In the genomic region with DNA sequence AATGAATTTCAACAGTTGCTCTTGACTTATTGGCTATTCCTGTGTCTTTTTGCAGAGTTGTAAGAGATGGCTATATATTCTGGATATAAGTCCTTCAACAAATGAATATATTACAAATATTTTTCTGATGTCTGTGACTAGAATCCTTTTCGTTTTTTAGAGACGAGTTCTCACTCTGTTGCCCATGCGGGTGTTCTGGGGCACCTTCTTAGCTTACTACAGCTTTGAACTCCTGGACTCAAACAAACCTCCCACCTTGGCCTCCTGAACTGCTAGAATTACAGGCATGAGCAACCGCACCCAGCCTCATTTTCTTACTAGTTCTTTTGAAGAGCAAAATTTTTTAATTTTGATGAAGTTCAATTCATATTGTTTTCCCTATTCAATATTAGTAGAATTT, we compare ENCODE assay signal across 6 cellular contexts.
"Had no signal": no experiment of that assay in that cellular context is flagged by ENCODE, and none has a peak within 500 bp of the region (broad histone marks: within the 10 kb centered on the region; RNA-seq: fewer than 3 reads in every experiment).

No MANE protein-coding gene starts in this region.

- DNase-seq: IMR-90, KBM-7, KG1 had no signal

- H3K27ac ChIP-seq: HL-60 had no signal

- ATAC-seq: HepG2 had no signal

- FAIRE-seq: HepG2, HTR-8/SVneo had no signal
